ENCODE assay signal across 26 cellular contexts in the genomic region with DNA sequence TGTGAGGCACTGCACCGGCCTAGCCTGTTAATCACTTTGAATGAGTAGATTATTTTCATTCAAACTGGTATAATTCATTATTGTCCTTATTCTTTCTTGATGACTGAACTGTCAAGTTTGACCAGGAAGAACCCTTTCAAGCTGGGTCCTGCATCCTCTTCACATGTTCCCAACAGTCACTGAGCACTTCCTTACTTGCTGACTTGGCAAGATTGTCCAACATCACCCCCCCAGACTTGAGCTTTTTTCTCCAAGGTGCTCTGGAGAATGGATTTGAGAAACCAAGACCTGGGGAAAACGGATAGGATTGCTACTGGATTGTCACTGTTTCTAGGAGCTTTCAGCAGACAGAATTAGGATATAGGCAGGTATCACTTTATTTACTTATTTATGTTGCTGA. TPM values are rescaled to one million over a fixed set of nuclear protein-coding genes. Genes with fewer than 3 reads are reported as not detected.
DNase-seq lines count a peak whose midpoint lies in the region; ATAC-seq and TF ChIP-seq lines count a peak whose summit lies in the region.
"Had no signal": no experiment of that assay in that cellular context is flagged by ENCODE, and none has a peak within 500 bp of the region (broad histone marks: within the 10 kb centered on the region; RNA-seq: fewer than 3 reads in every experiment).

No MANE protein-coding gene starts in this region.

- no peak overlapping the region for H3K4me3 Mint-ChIP-seq in activated T-cell treated with anti-CD3 and anti-CD28 coated beads, Interleukin-2, amount 50 U/mL, for 72 hours
- no peak overlapping the region for H3K4me3 Mint-ChIP-seq in CD4-positive, CD25-positive, alpha-beta regulatory T cell
- no peak overlapping the region for H3K4me3 Mint-ChIP-seq in activated CD8-positive, alpha-beta T cell treated with anti-CD3 and anti-CD28 coated beads, Interleukin-2, amount 10 ng/mL, durations not matched to agents 7 days and 5 days
- H3K4me3 Mint-ChIP-seq in immature natural killer cell, result no peak overlapping the region
- H3K4me3 Mint-ChIP-seq: GM23338, HFFc6 had no signal

- H3K4me1 ChIP-seq in CD4-positive, CD25-positive, alpha-beta regulatory T cell (ENCODE audit: control insufficient read depth, insufficient read depth, low read length, poor library complexity, severe bottlenecking), result no peaks in the 10 kb centered on the region
- no peaks in the 10 kb centered on the region for H3K4me1 ChIP-seq in testis
- H3K4me1 ChIP-seq: HAP-1 had no signal

- H3K27ac ChIP-seq in CD4-positive, CD25-positive, alpha-beta regulatory T cell (ENCODE audit: insufficient read depth, low read length, poor library complexity, severe bottlenecking), result no peak overlapping the region
- H3K27ac ChIP-seq in testis, result no peak overlapping the region
- H3K27ac ChIP-seq: KMS-11 had no signal

- H3K27ac Mint-ChIP-seq in activated T-cell treated with anti-CD3 and anti-CD28 coated beads, Interleukin-2, amount 50 U/mL, for 72 hours, result peak overlapping the region; percentile 20
- H3K27ac Mint-ChIP-seq in CD4-positive, CD25-positive, alpha-beta regulatory T cell, result peak overlapping the region in 2 of 3 donors; percentile 34 to 71
- peak overlapping the region; percentile 58 for H3K27ac Mint-ChIP-seq in activated CD8-positive, alpha-beta T cell treated with anti-CD3 and anti-CD28 coated beads, Interleukin-2, amount 10 ng/mL, durations not matched to agents 7 days and 5 days
- H3K27ac Mint-ChIP-seq in immature natural killer cell, result peak overlapping the region in 4 of 6 donors; percentile 30 to 48 (median 31)
- H3K27ac Mint-ChIP-seq: GM23338, HFFc6 had no signal

- H3K27me3 Mint-ChIP-seq in activated T-cell treated with anti-CD3 and anti-CD28 coated beads, Interleukin-2, amount 50 U/mL, for 72 hours (ENCODE audit: low read depth), result no peaks in the 10 kb centered on the region
- no peaks in the 10 kb centered on the region for H3K27me3 Mint-ChIP-seq in CD4-positive, CD25-positive, alpha-beta regulatory T cell
- no peaks in the 10 kb centered on the region for H3K27me3 Mint-ChIP-seq in activated CD8-positive, alpha-beta T cell treated with anti-CD3 and anti-CD28 coated beads, Interleukin-2, amount 10 ng/mL, durations not matched to agents 7 days and 5 days (ENCODE audit: low read depth)
- peaks cover 0 to 3% (median 2%) of the 10 kb centered on the region in 3 donors for H3K27me3 Mint-ChIP-seq in immature natural killer cell (ENCODE audit: low read depth in 3 of 3)

- CTCF ChIA-PET in activated CD8-positive, alpha-beta T cell treated with anti-CD3 and anti-CD28 coated beads, Interleukin-2, amount 10 ng/mL, durations not matched to agents 7 days and 5 days (lab: Charles Lee), result interaction anchor here (2.4 kb wide), 1 partner anchor 99 kb away, joined by 7 read pairs; no protein-coding TSS in a partner anchor

- H3K36me3 Mint-ChIP-seq in activated T-cell treated with anti-CD3 and anti-CD28 coated beads, Interleukin-2, amount 50 U/mL, for 72 hours (ENCODE audit: insufficient read depth in 2 of 2), result peaks cover 13 to 36% of the 10 kb centered on the region in 2 donors
- peaks cover 53% of the 10 kb centered on the region for H3K36me3 Mint-ChIP-seq in CD4-positive, CD25-positive, alpha-beta regulatory T cell
- H3K36me3 Mint-ChIP-seq in activated CD8-positive, alpha-beta T cell treated with anti-CD3 and anti-CD28 coated beads, Interleukin-2, amount 10 ng/mL, durations not matched to agents 7 days and 5 days (ENCODE audit: low read depth), result peaks cover 73% of the 10 kb centered on the region
- peaks cover 31 to 55% (median 34%) of the 10 kb centered on the region in 3 donors for H3K36me3 Mint-ChIP-seq in immature natural killer cell

- WGBS in testis, 2 donors, result 48% methylated on average over 2 of the region's 2 CpGs; no CpG with 5 or more reads in 1 of the 2 donors

- DNase-seq in activated T-cell treated with anti-CD3 and anti-CD28 coated beads, Interleukin-2, amount 50 U/mL, for 72 hours, result no peak
- no peak for DNase-seq in activated T-cell treated with anti-CD3 and anti-CD28 coated beads, Interleukin-2, amount 50 U/mL, for 1 hour
- no peak for DNase-seq in CD4-positive, CD25-positive, alpha-beta regulatory T cell
- DNase-seq in activated CD8-positive, alpha-beta T cell treated with anti-CD3 and anti-CD28 coated beads, Interleukin-2, amount 10 ng/mL, durations not matched to agents 7 days and 5 days, result no peak
- DNase-seq in immature natural killer cell, result no peak
- DNase-seq in DMS79 treated with DMSO at 0.1 percent for 48 hours (lab: John Stamatoyannopoulos, UW), result no peak
- no peak for DNase-seq in NAMALWA (ENCODE audit: low spot score)
- DNase-seq in testis, result no peak
- DNase-seq: 8988T; COR-L47; DMS53; HFFc6; NCI-H1105 treated with DMSO at 0.1 percent for 48 hours; NCI-H146; NCI-H1930; NCI-H446; NCI-H524 treated with DMSO at 0.1 percent for 48 hours; NCI-H82; NK-92 treated with Interleukin-12 subunit alpha and Interleukin-12 subunit beta, amount 100 ng/mL, for 24 hours; PC-3; SK-N-SH had no signal

- no peak overlapping the region for H3K4me3 ChIP-seq in CD4-positive, CD25-positive, alpha-beta regulatory T cell (ENCODE audit: low read depth, low read length)
- H3K4me3 ChIP-seq in testis, result no peak overlapping the region
- H3K4me3 ChIP-seq: GM23338, HAP-1 had no signal

- no peaks in the 10 kb centered on the region for H3K4me1 Mint-ChIP-seq in activated T-cell treated with anti-CD3 and anti-CD28 coated beads, Interleukin-2, amount 50 U/mL, for 72 hours (ENCODE audit: low read depth)
- H3K4me1 Mint-ChIP-seq in CD4-positive, CD25-positive, alpha-beta regulatory T cell, result peaks cover 0 to 14% (median 5%) of the 10 kb centered on the region in 4 donors
- H3K4me1 Mint-ChIP-seq in activated CD8-positive, alpha-beta T cell treated with anti-CD3 and anti-CD28 coated beads, Interleukin-2, amount 10 ng/mL, durations not matched to agents 7 days and 5 days (ENCODE audit: low read depth), result no peaks in the 10 kb centered on the region
- H3K4me1 Mint-ChIP-seq in immature natural killer cell, result no peaks in the 10 kb centered on the region
- H3K4me1 Mint-ChIP-seq: GM23338 had no signal

- peaks cover 90% of the 10 kb centered on the region for H3K36me3 ChIP-seq in CD4-positive, CD25-positive, alpha-beta regulatory T cell (ENCODE audit: control insufficient read depth, insufficient read depth, low read length)
- H3K36me3 ChIP-seq in testis (ENCODE audit: low read depth, missing control alignments), result no peaks in the 10 kb centered on the region

- TF ChIP-seq POLR2A in testis (IDR thresholded peaks at IDR 0.05), result no peak

- H3K27me3 ChIP-seq in CD4-positive, CD25-positive, alpha-beta regulatory T cell (ENCODE audit: control insufficient read depth, insufficient read depth, low read length), result no peaks in the 10 kb centered on the region
- no peaks in the 10 kb centered on the region for H3K27me3 ChIP-seq in testis

- no peak for ATAC-seq in activated T-cell treated with anti-CD3 and anti-CD28 coated beads, Interleukin-2, amount 50 U/mL, for 72 hours (replicated peaks in 1 of 2)
- ATAC-seq in CD4-positive, CD25-positive, alpha-beta regulatory T cell (ENCODE audit: low read depth in 2 of 2), result no peak
- ATAC-seq in activated CD8-positive, alpha-beta T cell treated with anti-CD3 and anti-CD28 coated beads, Interleukin-2, amount 10 ng/mL, durations not matched to agents 7 days and 5 days, result no peak
- ATAC-seq: GM23338, PC-3 had no signal

- intact Hi-C loops in testis (cut with DNase I; ENCODE audit: low total_unique reads), result no loop called here

- POLR2A ChIA-PET in activated CD8-positive, alpha-beta T cell treated with anti-CD3 and anti-CD28 coated beads, Interleukin-2, amount 10 ng/mL, durations not matched to agents 7 days and 5 days (lab: Charles Lee), result no interaction called here

- no peaks in the 10 kb centered on the region for H3K9me3 ChIP-seq in CD4-positive, CD25-positive, alpha-beta regulatory T cell (ENCODE audit: control insufficient read depth in 2 of 2, low read length in 2 of 2)
- no peaks in the 10 kb centered on the region for H3K9me3 ChIP-seq in testis
- H3K9me3 ChIP-seq: HAP-1, SK-N-SH had no signal

- TF ChIP-seq CTCF in testis (IDR thresholded peaks at IDR 0.05), result no peak

- no peaks in the 10 kb centered on the region for H3K9me3 Mint-ChIP-seq in activated T-cell treated with anti-CD3 and anti-CD28 coated beads, Interleukin-2, amount 50 U/mL, for 72 hours
- no peaks in the 10 kb centered on the region for H3K9me3 Mint-ChIP-seq in CD4-positive, CD25-positive, alpha-beta regulatory T cell
- no peaks in the 10 kb centered on the region for H3K9me3 Mint-ChIP-seq in activated CD8-positive, alpha-beta T cell treated with anti-CD3 and anti-CD28 coated beads, Interleukin-2, amount 10 ng/mL, durations not matched to agents 7 days and 5 days (ENCODE audit: insufficient read depth)
- no peaks in the 10 kb centered on the region for H3K9me3 Mint-ChIP-seq in immature natural killer cell
- H3K9me3 Mint-ChIP-seq: GM23338, HFFc6 had no signal

RNA-seq across cellular contexts. Expression of gene GSG1L, which starts 55.1 kb away (rescaled TPM):
- total RNA-seq in activated T-cell treated with anti-CD3 and anti-CD28 coated beads, Interleukin-2, amount 50 U/mL, for 72 hours, result not detected
- total RNA-seq in CD4-positive, CD25-positive, alpha-beta regulatory T cell, result not detected
- under 1 TPM in 1 of 4 donors, not detected in 3; 0.15 TPM for polyA plus RNA-seq in CD4-positive, CD25-positive, alpha-beta regulatory T cell
- under 1 TPM; 0.08 to 0.39 TPM for total RNA-seq in activated CD8-positive, alpha-beta T cell treated with anti-CD3 and anti-CD28 coated beads, Interleukin-2, amount 10 ng/mL, durations not matched to agents 7 days and 5 days
- polyA plus RNA-seq in immature natural killer cell (not detected), testis (ENCODE audit: insufficient read depth, low read depth, low replicate concordance) (2.8 TPM)
- 1 to 10 TPM; 1.1 to 1.9 TPM for total RNA-seq in testis
- total RNA-seq: HFFc6, HT1080, PC-3 had no signal
- polyA plus RNA-seq: BJ, SK-N-SH had no signal
